15 cellular contexts compared by ENCODE assay signal in the genomic region with DNA sequence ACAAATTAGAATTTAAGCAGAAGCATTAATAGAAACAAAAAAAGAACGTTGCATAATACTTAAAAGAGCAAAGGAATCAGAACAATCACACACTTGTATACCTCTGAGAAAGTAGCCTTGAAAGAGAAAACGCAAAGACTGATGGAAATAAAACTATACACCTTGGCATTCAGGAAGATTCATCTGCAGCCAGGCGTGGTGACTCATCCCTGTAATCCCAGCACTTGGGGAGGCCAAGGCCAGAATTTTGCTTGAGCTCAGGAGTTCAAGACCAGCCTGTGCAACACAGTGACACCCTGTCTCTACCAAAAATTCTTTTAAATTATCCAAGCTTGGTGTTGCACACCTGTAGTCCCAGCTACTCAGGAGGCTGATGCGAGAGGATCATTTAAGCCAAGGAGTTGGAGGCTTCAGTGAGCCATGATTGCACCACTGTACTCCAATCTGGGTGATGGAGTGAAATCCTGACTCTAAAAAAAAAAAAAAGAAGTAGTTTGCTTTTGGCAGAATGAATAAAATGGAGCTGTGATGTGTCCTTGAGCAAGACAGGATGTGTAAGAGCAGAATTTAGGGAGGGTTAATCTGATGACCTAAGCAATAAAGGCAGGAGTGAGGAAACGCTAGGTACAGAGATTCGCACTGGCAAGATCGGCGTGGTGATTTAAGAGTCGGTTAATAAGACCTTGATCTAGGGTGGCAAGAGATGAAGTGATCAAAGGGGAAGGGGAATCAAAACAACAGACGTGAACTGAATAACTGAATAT.
"Had no signal": no experiment of that assay in that cellular context is flagged by ENCODE, and none has a peak within 500 bp of the region (broad histone marks: within the 10 kb centered on the region; RNA-seq: fewer than 3 reads in every experiment).

No MANE protein-coding gene starts in this region.

- DNase-seq: activated CD4-positive, alpha-beta memory T cell treated with anti-CD3 and anti-CD28 coated beads, Interleukin-2, amount 10 ng/mL, durations not matched to agents 7 days and 5 days; activated CD4-positive, alpha-beta T cell treated with anti-CD3 and anti-CD28 coated beads for 36 hours; activated naive CD4-positive, alpha-beta T cell treated with anti-CD3 and anti-CD28 coated beads, Interleukin-2, amount 10 ng/mL, durations not matched to agents 7 days and 5 days; activated T-cell treated with anti-CD3 and anti-CD28 coated beads, Interleukin-2, amount 50 U/mL, for 24 hours; endodermal cell; erythroblast; hippocampal formation; ovary; sigmoid colon; stimulated activated CD4-positive, alpha-beta T cell treated with anti-CD3 and anti-CD28 coated beads, Interleukin-2, amount 100 ng/mL, for 24 hours; stimulated activated naive B cell treated with anti-CD40 and anti-IgM and Interleukin-4, amounts not matched to agents 10 μg/mL and 1 μg/mL and 100 μg/mL, for 72 hours; tibial artery had no signal

- H3K36me3 ChIP-seq: cardiac muscle cell, ovary, sigmoid colon, tibial artery had no signal

- H3K9me3 ChIP-seq: ovary, sigmoid colon, tibial artery had no signal

- H3K9me3 Mint-ChIP-seq: activated CD4-positive, alpha-beta memory T cell treated with anti-CD3 and anti-CD28 coated beads, Interleukin-2, amount 10 ng/mL, durations not matched to agents 7 days and 5 days; activated naive CD4-positive, alpha-beta T cell treated with anti-CD3 and anti-CD28 coated beads, Interleukin-2, amount 10 ng/mL, durations not matched to agents 7 days and 5 days; activated T-cell treated with anti-CD3 and anti-CD28 coated beads, Interleukin-2, amount 50 U/mL, for 24 hours; endodermal cell; neural crest cell had no signal

- H3K4me3 Mint-ChIP-seq: activated CD4-positive, alpha-beta memory T cell treated with anti-CD3 and anti-CD28 coated beads, Interleukin-2, amount 10 ng/mL, durations not matched to agents 7 days and 5 days; activated CD4-positive, alpha-beta T cell treated with anti-CD3 and anti-CD28 coated beads for 36 hours; activated naive CD4-positive, alpha-beta T cell treated with anti-CD3 and anti-CD28 coated beads, Interleukin-2, amount 10 ng/mL, durations not matched to agents 7 days and 5 days; activated T-cell treated with anti-CD3 and anti-CD28 coated beads, Interleukin-2, amount 50 U/mL, for 24 hours; endodermal cell; neural crest cell; stimulated activated naive B cell treated with anti-CD40 and anti-IgM and Interleukin-4, amounts not matched to agents 10 μg/mL and 1 μg/mL and 100 μg/mL, for 72 hours had no signal

- ATAC-seq: activated CD4-positive, alpha-beta T cell treated with anti-CD3 and anti-CD28 coated beads for 36 hours; stimulated activated naive B cell treated with anti-CD40 and anti-IgM and Interleukin-4, amounts not matched to agents 10 μg/mL and 1 μg/mL and 100 μg/mL, for 72 hours had no signal

- H3K27ac ChIP-seq: cardiac muscle cell, ovary, sigmoid colon, tibial artery had no signal

- H3K4me3 ChIP-seq: cardiac muscle cell, dorsolateral prefrontal cortex, ovary, sigmoid colon, tibial artery had no signal

- H3K36me3 Mint-ChIP-seq: activated naive CD4-positive, alpha-beta T cell treated with anti-CD3 and anti-CD28 coated beads, Interleukin-2, amount 10 ng/mL, durations not matched to agents 7 days and 5 days; stimulated activated naive B cell treated with anti-CD40 and anti-IgM and Interleukin-4, amounts not matched to agents 10 μg/mL and 1 μg/mL and 100 μg/mL, for 72 hours had no signal

- H3K4me1 Mint-ChIP-seq: activated CD4-positive, alpha-beta memory T cell treated with anti-CD3 and anti-CD28 coated beads, Interleukin-2, amount 10 ng/mL, durations not matched to agents 7 days and 5 days; activated naive CD4-positive, alpha-beta T cell treated with anti-CD3 and anti-CD28 coated beads, Interleukin-2, amount 10 ng/mL, durations not matched to agents 7 days and 5 days; endodermal cell; stimulated activated naive B cell treated with anti-CD40 and anti-IgM and Interleukin-4, amounts not matched to agents 10 μg/mL and 1 μg/mL and 100 μg/mL, for 72 hours had no signal

- H3K27ac Mint-ChIP-seq: activated CD4-positive, alpha-beta memory T cell treated with anti-CD3 and anti-CD28 coated beads, Interleukin-2, amount 10 ng/mL, durations not matched to agents 7 days and 5 days; activated CD4-positive, alpha-beta T cell treated with anti-CD3 and anti-CD28 coated beads for 36 hours; activated naive CD4-positive, alpha-beta T cell treated with anti-CD3 and anti-CD28 coated beads, Interleukin-2, amount 10 ng/mL, durations not matched to agents 7 days and 5 days; activated T-cell treated with anti-CD3 and anti-CD28 coated beads, Interleukin-2, amount 50 U/mL, for 24 hours; endodermal cell; stimulated activated naive B cell treated with anti-CD40 and anti-IgM and Interleukin-4, amounts not matched to agents 10 μg/mL and 1 μg/mL and 100 μg/mL, for 72 hours had no signal

- H3K27me3 ChIP-seq: cardiac muscle cell, ovary, sigmoid colon, tibial artery had no signal
